In the genomic region with DNA sequence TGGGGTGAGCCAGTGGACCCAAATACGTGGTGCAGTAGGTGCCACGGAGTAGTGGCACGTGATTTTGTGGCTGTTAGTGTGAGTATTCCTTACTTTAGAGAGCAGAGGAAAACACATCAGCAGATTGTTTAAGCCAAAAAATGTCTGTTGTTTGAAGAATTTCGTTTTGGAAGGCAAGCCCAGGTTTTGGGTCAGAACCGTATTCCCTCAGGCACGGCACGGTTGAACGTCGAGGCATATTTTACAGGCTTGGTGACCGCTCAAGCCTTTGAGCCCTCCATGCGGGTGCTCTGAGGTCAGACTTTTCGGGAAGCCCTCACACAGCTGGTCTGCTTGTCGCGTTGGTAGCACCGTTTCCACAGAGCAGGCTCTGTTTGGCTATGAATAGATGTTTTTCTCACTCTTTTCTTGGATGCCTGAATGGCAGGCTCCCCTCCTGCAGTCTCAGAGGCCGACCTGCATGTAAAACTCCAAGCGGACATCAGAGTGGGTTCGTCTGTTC, we compare ENCODE assay signal across 3 cellular contexts.
TF ChIP-seq lines count a peak whose summit lies in the region.

No MANE protein-coding gene starts in this region.

TF ChIP-seq in IMR-90, 13 proteins besides CTCF, POLR2A, EP300 and RAD21:
- TF ChIP-seq CEBPB (IDR thresholded peaks at IDR 0.05; ENCODE audit: low read depth, low read length) (no peak), MAFK (IDR thresholded peaks at IDR 0.05; ENCODE audit: low read depth, low read length) (no peak), FOS (IDR thresholded peaks at IDR 0.05; ENCODE audit: low read depth, low read length) (no peak), RCOR1 (IDR thresholded peaks at IDR 0.05; ENCODE audit: insufficient replicate concordance, low read length) (no peak), CHD1 (IDR thresholded peaks at IDR 0.05; ENCODE audit: low read depth, low read length) (no peak), MAZ (IDR thresholded peaks at IDR 0.05; ENCODE audit: borderline replicate concordance, low read depth, low read length) (no peak), RFX5 (IDR thresholded peaks at IDR 0.05; ENCODE audit: low read depth, low read length) (no peak), MXI1 (IDR thresholded peaks at IDR 0.05; ENCODE audit: borderline replicate concordance, low read depth, low read length) (no peak), NFE2L2 (IDR thresholded peaks at IDR 0.05; ENCODE audit: low read depth, low read length) (no peak), BHLHE40 (IDR thresholded peaks at IDR 0.05; ENCODE audit: low read depth, low read length) (no peak; the same call in 1 of the 2 replicates), SMC3 (IDR thresholded peaks at IDR 0.05; ENCODE audit: low read depth, low read length) (no peak)
- TF ChIP-seq, protein P1, sequence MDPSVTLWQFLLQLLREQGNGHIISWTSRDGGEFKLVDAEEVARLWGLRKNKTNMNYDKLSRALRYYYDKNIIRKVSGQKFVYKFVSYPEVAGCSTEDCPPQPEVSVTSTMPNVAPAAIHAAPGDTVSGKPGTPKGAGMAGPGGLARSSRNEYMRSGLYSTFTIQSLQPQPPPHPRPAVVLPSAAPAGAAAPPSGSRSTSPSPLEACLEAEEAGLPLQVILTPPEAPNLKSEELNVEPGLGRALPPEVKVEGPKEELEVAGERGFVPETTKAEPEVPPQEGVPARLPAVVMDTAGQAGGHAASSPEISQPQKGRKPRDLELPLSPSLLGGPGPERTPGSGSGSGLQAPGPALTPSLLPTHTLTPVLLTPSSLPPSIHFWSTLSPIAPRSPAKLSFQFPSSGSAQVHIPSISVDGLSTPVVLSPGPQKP (IDR thresholded peaks at IDR 0.05; ENCODE audit: borderline replicate concordance, low read depth, low read length): no peak
- TF ChIP-seq, protein P2, sequence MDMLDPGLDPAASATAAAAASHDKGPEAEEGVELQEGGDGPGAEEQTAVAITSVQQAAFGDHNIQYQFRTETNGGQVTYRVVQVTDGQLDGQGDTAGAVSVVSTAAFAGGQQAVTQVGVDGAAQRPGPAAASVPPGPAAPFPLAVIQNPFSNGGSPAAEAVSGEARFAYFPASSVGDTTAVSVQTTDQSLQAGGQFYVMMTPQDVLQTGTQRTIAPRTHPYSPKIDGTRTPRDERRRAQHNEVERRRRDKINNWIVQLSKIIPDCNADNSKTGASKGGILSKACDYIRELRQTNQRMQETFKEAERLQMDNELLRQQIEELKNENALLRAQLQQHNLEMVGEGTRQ (IDR thresholded peaks at IDR 0.05; ENCODE audit: low read depth, low read length): no peak
TF ChIP-seq in IMR-90: peak in this region for 0.

TF ChIP-seq in GM12878, 131 proteins besides CTCF, POLR2A, EP300 and RAD21:
- TF ChIP-seq, protein P3, sequence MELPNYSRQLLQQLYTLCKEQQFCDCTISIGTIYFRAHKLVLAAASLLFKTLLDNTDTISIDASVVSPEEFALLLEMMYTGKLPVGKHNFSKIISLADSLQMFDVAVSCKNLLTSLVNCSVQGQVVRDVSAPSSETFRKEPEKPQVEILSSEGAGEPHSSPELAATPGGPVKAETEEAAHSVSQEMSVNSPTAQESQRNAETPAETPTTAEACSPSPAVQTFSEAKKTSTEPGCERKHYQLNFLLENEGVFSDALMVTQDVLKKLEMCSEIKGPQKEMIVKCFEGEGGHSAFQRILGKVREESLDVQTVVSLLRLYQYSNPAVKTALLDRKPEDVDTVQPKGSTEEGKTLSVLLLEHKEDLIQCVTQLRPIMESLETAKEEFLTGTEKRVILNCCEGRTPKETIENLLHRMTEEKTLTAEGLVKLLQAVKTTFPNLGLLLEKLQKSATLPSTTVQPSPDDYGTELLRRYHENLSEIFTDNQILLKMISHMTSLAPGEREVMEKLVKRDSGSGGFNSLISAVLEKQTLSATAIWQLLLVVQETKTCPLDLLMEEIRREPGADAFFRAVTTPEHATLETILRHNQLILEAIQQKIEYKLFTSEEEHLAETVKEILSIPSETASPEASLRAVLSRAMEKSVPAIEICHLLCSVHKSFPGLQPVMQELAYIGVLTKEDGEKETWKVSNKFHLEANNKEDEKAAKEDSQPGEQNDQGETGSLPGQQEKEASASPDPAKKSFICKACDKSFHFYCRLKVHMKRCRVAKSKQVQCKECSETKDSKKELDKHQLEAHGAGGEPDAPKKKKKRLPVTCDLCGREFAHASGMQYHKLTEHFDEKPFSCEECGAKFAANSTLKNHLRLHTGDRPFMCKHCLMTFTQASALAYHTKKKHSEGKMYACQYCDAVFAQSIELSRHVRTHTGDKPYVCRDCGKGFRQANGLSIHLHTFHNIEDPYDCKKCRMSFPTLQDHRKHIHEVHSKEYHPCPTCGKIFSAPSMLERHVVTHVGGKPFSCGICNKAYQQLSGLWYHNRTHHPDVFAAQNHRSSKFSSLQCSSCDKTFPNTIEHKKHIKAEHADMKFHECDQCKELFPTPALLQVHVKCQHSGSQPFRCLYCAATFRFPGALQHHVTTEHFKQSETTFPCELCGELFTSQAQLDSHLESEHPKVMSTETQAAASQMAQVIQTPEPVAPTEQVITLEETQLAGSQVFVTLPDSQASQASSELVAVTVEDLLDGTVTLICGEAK (IDR thresholded peaks at IDR 0.05; ENCODE audit: borderline replicate concordance): peak; percentile 37; the same call in 1 of the 2 replicates
- TF ChIP-seq ATF7 (IDR thresholded peaks at IDR 0.05; ENCODE audit: low read depth): no peak
- TF ChIP-seq, protein P4, sequence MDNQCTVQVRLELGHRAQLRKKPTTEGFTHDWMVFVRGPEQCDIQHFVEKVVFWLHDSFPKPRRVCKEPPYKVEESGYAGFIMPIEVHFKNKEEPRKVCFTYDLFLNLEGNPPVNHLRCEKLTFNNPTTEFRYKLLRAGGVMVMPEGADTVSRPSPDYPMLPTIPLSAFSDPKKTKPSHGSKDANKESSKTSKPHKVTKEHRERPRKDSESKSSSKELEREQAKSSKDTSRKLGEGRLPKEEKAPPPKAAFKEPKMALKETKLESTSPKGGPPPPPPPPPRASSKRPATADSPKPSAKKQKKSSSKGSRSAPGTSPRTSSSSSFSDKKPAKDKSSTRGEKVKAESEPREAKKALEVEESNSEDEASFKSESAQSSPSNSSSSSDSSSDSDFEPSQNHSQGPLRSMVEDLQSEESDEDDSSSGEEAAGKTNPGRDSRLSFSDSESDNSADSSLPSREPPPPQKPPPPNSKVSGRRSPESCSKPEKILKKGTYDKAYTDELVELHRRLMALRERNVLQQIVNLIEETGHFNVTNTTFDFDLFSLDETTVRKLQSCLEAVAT (IDR thresholded peaks at IDR 0.05): peak; percentile 95

TF ChIP-seq in liver, 16 proteins besides CTCF, POLR2A, EP300 and RAD21:
- TF ChIP-seq NR2F2 (IDR thresholded peaks at IDR 0.05): no peak
- TF ChIP-seq SP1 (IDR thresholded peaks at IDR 0.05): no peak
- no peak for TF ChIP-seq JUND (IDR thresholded peaks at IDR 0.05)
- TF ChIP-seq, protein P5, sequence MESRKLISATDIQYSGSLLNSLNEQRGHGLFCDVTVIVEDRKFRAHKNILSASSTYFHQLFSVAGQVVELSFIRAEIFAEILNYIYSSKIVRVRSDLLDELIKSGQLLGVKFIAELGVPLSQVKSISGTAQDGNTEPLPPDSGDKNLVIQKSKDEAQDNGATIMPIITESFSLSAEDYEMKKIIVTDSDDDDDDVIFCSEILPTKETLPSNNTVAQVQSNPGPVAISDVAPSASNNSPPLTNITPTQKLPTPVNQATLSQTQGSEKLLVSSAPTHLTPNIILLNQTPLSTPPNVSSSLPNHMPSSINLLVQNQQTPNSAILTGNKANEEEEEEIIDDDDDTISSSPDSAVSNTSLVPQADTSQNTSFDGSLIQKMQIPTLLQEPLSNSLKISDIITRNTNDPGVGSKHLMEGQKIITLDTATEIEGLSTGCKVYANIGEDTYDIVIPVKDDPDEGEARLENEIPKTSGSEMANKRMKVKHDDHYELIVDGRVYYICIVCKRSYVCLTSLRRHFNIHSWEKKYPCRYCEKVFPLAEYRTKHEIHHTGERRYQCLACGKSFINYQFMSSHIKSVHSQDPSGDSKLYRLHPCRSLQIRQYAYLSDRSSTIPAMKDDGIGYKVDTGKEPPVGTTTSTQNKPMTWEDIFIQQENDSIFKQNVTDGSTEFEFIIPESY (IDR thresholded peaks at IDR 0.05): no peak
- no peak for TF ChIP-seq EGR1 (IDR thresholded peaks at IDR 0.05; ENCODE audit: low read depth in 2 of 2)
- TF ChIP-seq FOXA1 (IDR thresholded peaks at IDR 0.05): no peak
- no peak for TF ChIP-seq HNF4A (conservative IDR thresholded peaks at IDR 0.05)
- TF ChIP-seq FOXA2 (IDR thresholded peaks at IDR 0.05): no peak
- TF ChIP-seq RXRA (IDR thresholded peaks at IDR 0.05): no peak
- no peak for TF ChIP-seq TAF1 (conservative IDR thresholded peaks at IDR 0.05)
- TF ChIP-seq GABPA (IDR thresholded peaks at IDR 0.05 in 1 of 2, conservative IDR thresholded peaks at IDR 0.05 in 1 of 2): no peak
- TF ChIP-seq YY1 (IDR thresholded peaks at IDR 0.05): no peak
- TF ChIP-seq, protein P6, sequence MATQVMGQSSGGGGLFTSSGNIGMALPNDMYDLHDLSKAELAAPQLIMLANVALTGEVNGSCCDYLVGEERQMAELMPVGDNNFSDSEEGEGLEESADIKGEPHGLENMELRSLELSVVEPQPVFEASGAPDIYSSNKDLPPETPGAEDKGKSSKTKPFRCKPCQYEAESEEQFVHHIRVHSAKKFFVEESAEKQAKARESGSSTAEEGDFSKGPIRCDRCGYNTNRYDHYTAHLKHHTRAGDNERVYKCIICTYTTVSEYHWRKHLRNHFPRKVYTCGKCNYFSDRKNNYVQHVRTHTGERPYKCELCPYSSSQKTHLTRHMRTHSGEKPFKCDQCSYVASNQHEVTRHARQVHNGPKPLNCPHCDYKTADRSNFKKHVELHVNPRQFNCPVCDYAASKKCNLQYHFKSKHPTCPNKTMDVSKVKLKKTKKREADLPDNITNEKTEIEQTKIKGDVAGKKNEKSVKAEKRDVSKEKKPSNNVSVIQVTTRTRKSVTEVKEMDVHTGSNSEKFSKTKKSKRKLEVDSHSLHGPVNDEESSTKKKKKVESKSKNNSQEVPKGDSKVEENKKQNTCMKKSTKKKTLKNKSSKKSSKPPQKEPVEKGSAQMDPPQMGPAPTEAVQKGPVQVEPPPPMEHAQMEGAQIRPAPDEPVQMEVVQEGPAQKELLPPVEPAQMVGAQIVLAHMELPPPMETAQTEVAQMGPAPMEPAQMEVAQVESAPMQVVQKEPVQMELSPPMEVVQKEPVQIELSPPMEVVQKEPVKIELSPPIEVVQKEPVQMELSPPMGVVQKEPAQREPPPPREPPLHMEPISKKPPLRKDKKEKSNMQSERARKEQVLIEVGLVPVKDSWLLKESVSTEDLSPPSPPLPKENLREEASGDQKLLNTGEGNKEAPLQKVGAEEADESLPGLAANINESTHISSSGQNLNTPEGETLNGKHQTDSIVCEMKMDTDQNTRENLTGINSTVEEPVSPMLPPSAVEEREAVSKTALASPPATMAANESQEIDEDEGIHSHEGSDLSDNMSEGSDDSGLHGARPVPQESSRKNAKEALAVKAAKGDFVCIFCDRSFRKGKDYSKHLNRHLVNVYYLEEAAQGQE (IDR thresholded peaks at IDR 0.05): no peak
TF ChIP-seq in liver: peak in this region for 0.
